Comparison of ENCODE assay signal across 16 cellular contexts in the genomic region with DNA sequence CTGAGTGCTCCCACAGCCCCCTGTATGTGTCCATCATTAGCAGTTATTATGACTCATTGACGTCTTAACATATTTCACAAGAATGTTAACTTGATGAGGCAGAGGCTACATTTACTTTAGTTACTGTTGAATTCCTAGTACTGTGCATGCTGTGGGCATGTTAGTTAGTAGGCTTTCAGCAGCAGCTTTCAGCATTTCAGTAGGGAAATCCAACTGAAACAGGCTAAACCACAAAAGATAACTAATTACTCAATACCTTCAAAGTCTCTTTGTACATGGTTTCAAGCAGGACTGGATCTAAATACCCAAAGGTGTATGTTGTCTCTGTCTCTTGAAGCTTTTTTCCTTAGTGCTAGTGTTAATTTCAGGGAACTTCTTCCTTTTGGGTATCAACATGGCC.
DNase-seq lines count a peak whose midpoint lies in the region; ATAC-seq and TF ChIP-seq lines count a peak whose summit lies in the region.
"Had no signal": no experiment of that assay in that cellular context is flagged by ENCODE, and none has a peak within 500 bp of the region (broad histone marks: within the 10 kb centered on the region; RNA-seq: fewer than 3 reads in every experiment).

No MANE protein-coding gene starts in this region.

- no peak for TF ChIP-seq CTCF in fibroblast of villous mesenchyme (IDR thresholded peaks at IDR 0.05; ENCODE audit: insufficient read depth, low read depth, low read length)

- in situ Hi-C loops in ACHN (cut with HindIII; ENCODE audit: low pct_ligation_motif_present, low pct_unique_long_range_greater_than_20kb, low sequenced_read_pairs) = no loop called here

- ATAC-seq in HG03378 (IDR thresholded peaks at IDR 0.05; ENCODE audit: unreplicated experiment) = no peak
- no peak for ATAC-seq in left ventricle myocardium superior
- ATAC-seq: CD8-positive, alpha-beta T cell had no signal

- DNase-seq in LHCN-M2 (ENCODE audit: low read depth) (peak; percentile 19), NCI-H226 (peak; percentile 27), SKM-1 treated with dmso at 0.1 percent for 144 hours (lab: John Stamatoyannopoulos, UW; ENCODE audit: unreplicated experiment) (peak; percentile 52), fibroblast of villous mesenchyme (ENCODE audit: low read depth) (peak; percentile 20), ACHN (no peak), left ventricle myocardium superior (no peak)
- DNase-seq: Caco-2; CD4-positive, CD25-positive, alpha-beta regulatory T cell; CD8-positive, alpha-beta T cell; DMS153; DND-41; GOT3; HFFc6 had no signal

- H3K4me3 ChIP-seq in fibroblast of villous mesenchyme (ENCODE audit: low read depth, low read length) = no peak overlapping the region
- H3K4me3 ChIP-seq: BLaER1, HAP-1 had no signal

- intact Hi-C loops in left ventricle myocardium superior (cut with micrococcal nuclease) = no loop called here

Comparison
In these comparisons a context has a peak if more than half of its experiments do, and no peak if none do; other contexts are left out.
1. DNase-seq: peak in LHCN-M2 (single experiment), NCI-H226 (single experiment), SKM-1 treated with dmso at 0.1 percent for 144 hours (single experiment) and fibroblast of villous mesenchyme (single experiment); none in ACHN (single experiment) and left ventricle myocardium superior (single experiment).